In genomic region chr2:48194641-48195040, GRCh38 we compare ENCODE assay signal across 25 cellular contexts.
"Had no signal": no experiment of that assay in that cellular context is flagged by ENCODE, and none has a peak within 500 bp of the region (broad histone marks: within the 10 kb centered on the region; RNA-seq: fewer than 3 reads in every experiment).

No MANE protein-coding gene starts in this region.

- H3K9me3 ChIP-seq: Peyer's patch, SJCRH30, SK-N-SH had no signal

- DNase-seq: activated B cell treated with CpG ODN at 0.5 μM for 24 hours; activated CD4-positive, alpha-beta memory T cell treated with anti-CD3 and anti-CD28 coated beads for 36 hours; activated CD4-positive, alpha-beta T cell treated with anti-CD3 and anti-CD28 coated beads for 1 hour; activated CD4-positive, alpha-beta T cell treated with anti-CD3 and anti-CD28 coated beads, Interleukin-2, amount 10 ng/mL, durations not matched to agents 24 days and 14 days; activated CD8-positive, alpha-beta memory T cell treated with anti-CD3 and anti-CD28 coated beads for 24 hours; activated gamma-delta T cell; activated naive CD4-positive, alpha-beta T cell treated with anti-CD3 and anti-CD28 coated beads for 36 hours; activated T-cell treated with anti-CD3 and anti-CD28 coated beads, Interleukin-2, amount 50 U/mL, for 4 hours; amygdala; Karpas-422; MM.1S; NCI-H1105 treated with DMSO at 0.1 percent for 48 hours; NCI-H1436 treated with DMSO at 0.1 percent for 48 hours; NCI-H2029; NCI-H2107; NCI-H446; Peyer's patch; Right ventricle myocardium superior; SK-N-SH; SW 1271 had no signal

- H3K9me3 Mint-ChIP-seq: activated B cell treated with CpG ODN at 0.5 μM for 24 hours; activated CD4-positive, alpha-beta memory T cell treated with anti-CD3 and anti-CD28 coated beads for 36 hours; activated CD4-positive, alpha-beta T cell treated with anti-CD3 and anti-CD28 coated beads, Interleukin-2, amount 10 ng/mL, durations not matched to agents 24 days and 14 days; activated naive CD4-positive, alpha-beta T cell treated with anti-CD3 and anti-CD28 coated beads for 36 hours; activated T-cell treated with anti-CD3 and anti-CD28 coated beads, Interleukin-2, amount 50 U/mL, for 4 hours; T-helper 2 cell treated with Interferon-gamma antibody and Interleukin-4, amounts not matched to agents 5 μg/mL and 100 μg/mL, for 36 hours had no signal

- H3K27me3 Mint-ChIP-seq: activated B cell treated with CpG ODN at 0.5 μM for 24 hours; activated CD4-positive, alpha-beta memory T cell treated with anti-CD3 and anti-CD28 coated beads for 36 hours; activated naive CD8-positive, alpha-beta T cell had no signal

- H3K4me3 Mint-ChIP-seq: activated B cell treated with CpG ODN at 0.5 μM for 24 hours; activated CD4-positive, alpha-beta memory T cell treated with anti-CD3 and anti-CD28 coated beads for 36 hours; activated CD4-positive, alpha-beta T cell treated with anti-CD3 and anti-CD28 coated beads, Interleukin-2, amount 10 ng/mL, durations not matched to agents 24 days and 14 days; activated naive CD4-positive, alpha-beta T cell treated with anti-CD3 and anti-CD28 coated beads for 36 hours; activated naive CD8-positive, alpha-beta T cell; activated T-cell treated with anti-CD3 and anti-CD28 coated beads, Interleukin-2, amount 50 U/mL, for 4 hours; T-helper 2 cell treated with Interferon-gamma antibody and Interleukin-4, amounts not matched to agents 5 μg/mL and 100 μg/mL, for 36 hours had no signal

- H3K4me3 ChIP-seq: K562, Peyer's patch, SJCRH30 had no signal

- H3K27me3 ChIP-seq: Peyer's patch, SJCRH30 had no signal

- H3K4me1 Mint-ChIP-seq: activated CD4-positive, alpha-beta T cell treated with anti-CD3 and anti-CD28 coated beads, Interleukin-2, amount 10 ng/mL, durations not matched to agents 24 days and 14 days had no signal

- H3K27ac ChIP-seq: Peyer's patch, RWPE1, SJCRH30 had no signal

- H3K36me3 ChIP-seq: Peyer's patch, SJCRH30 had no signal

- H3K36me3 Mint-ChIP-seq: activated CD4-positive, alpha-beta memory T cell treated with anti-CD3 and anti-CD28 coated beads for 36 hours; activated naive CD8-positive, alpha-beta T cell had no signal

- H3K27ac Mint-ChIP-seq: activated B cell treated with CpG ODN at 0.5 μM for 24 hours; activated CD4-positive, alpha-beta memory T cell treated with anti-CD3 and anti-CD28 coated beads for 36 hours; activated CD4-positive, alpha-beta T cell treated with anti-CD3 and anti-CD28 coated beads, Interleukin-2, amount 10 ng/mL, durations not matched to agents 24 days and 14 days; activated naive CD4-positive, alpha-beta T cell treated with anti-CD3 and anti-CD28 coated beads for 36 hours; activated naive CD8-positive, alpha-beta T cell; T-helper 2 cell treated with Interferon-gamma antibody and Interleukin-4, amounts not matched to agents 5 μg/mL and 100 μg/mL, for 36 hours had no signal
